8 cellular contexts compared by ENCODE assay signal in the genomic region with DNA sequence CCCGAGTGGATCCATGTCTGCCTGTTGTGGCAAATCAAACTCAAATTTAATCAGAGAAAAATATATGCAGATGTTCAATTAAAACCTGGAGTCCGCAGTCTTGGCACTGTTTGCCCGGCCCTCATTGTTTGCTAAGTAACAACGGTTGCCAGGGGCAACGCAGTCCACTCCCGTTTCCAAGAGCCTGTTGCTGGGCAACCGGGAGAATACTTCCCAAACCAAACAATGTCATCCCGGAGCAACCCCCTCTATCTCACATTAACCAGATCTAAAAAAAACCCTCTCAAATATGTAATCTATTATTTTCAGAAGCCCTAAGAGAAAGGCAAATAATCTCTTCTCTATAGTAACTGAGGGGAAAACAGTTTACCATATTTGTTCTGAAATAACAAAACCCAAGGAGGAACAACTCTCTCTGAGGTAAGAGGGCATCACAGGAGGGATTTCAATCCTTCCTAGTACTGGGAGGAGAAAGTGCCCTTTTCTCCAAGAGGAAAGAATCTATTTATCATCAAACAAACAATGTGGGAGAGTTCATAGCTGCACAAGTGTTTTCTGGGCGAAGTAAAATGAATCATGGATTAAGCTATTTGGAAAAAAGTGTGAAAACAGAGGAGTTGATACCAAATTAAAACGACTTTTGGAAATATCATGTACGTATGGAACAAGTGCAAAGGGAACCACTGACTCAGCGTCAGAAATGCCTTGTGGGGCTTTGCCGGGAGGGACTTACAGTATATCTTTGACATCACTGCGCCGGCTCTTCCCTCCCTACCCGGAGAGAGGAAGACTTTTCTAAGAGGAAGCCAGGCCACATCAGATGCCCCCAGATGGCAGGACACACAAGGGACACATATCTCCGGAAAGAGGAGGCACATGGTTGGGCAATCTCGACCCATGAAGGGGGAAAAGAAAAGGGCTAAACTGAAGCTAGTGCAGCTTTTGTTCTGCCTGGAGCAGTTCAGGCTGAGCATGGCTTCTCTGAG. TPM values are rescaled to one million over a fixed set of nuclear protein-coding genes. Genes with fewer than 3 reads are reported as not detected.
DNase-seq lines count a peak whose midpoint lies in the region; ATAC-seq, FAIRE-seq and TF ChIP-seq lines count a peak whose summit lies in the region.

No MANE protein-coding gene starts in this region.

- H3K27me3 ChIP-seq in lung (ENCODE audit: control insufficient read depth, insufficient read depth) (no peaks in the 10 kb centered on the region), tibial artery (no peaks in the 10 kb centered on the region)

- TF ChIP-seq CTCF in lung (IDR thresholded peaks at IDR 0.05; ENCODE audit: control extremely low read depth, extremely low read depth) (no peak), tibial artery (IDR thresholded peaks at IDR 0.05) (no peak)

- DNase-seq in DMS79 treated with DMSO at 0.1 percent for 48 hours (lab: John Stamatoyannopoulos, UW) (peak; percentile 89), NCI-H1092 treated with DMSO at 0.1 percent for 48 hours (lab: John Stamatoyannopoulos, UW) (peak; percentile 99), SKM-1 (lab: John Stamatoyannopoulos, UW; ENCODE audit: unreplicated experiment) (peak; percentile 65), lung (ENCODE audit: low spot score) (peak; percentile 88), tibial artery (peak; percentile 95 to 96), DMS114 treated with DMSO at 0.1 percent for 48 hours (lab: John Stamatoyannopoulos, UW; ENCODE audit: unreplicated experiment) (no peak)

- H3K9me3 ChIP-seq in lung (ENCODE audit: control insufficient read depth in 2 of 2, insufficient read depth in 1 of 2, low read length in 1 of 2) (no peaks in the 10 kb centered on the region), tibial artery (no peaks in the 10 kb centered on the region)

- peak; percentile 75 for FAIRE-seq in endometrium (lab: Jason Lieb, UNC)

- H3K4me3 ChIP-seq in lung, result no peak overlapping the region
- no peak overlapping the region for H3K4me3 ChIP-seq in tibial artery

- H3K4me1 ChIP-seq in lung (ENCODE audit: control insufficient read depth in 2 of 2, insufficient read depth in 2 of 2, low read length in 2 of 2) (peaks cover 21 to 35% of the 10 kb centered on the region in 2 donors), tibial artery (peaks cover 6 to 94% (median 50%) of the 10 kb centered on the region in 4 donors)

- H3K27ac ChIP-seq in lung (ENCODE audit: low read depth in 1 of 2, low read length in 1 of 2), result peak overlapping the region; percentile 87 to 95
- peak overlapping the region; percentile 83 to 90 for H3K27ac ChIP-seq in tibial artery

- no peaks in the 10 kb centered on the region for H3K36me3 ChIP-seq in lung (ENCODE audit: control insufficient read depth in 2 of 2, insufficient read depth in 2 of 2, low read length in 2 of 2)
- H3K36me3 ChIP-seq in tibial artery, result no peaks in the 10 kb centered on the region

- 14 to 20% methylated on average over 18 of the region's 18 CpGs for WGBS in lung, 2 donors

- peak; percentile 29 for ATAC-seq in lung (ENCODE audit: insufficient read depth, low FRiP score)
- no peak for ATAC-seq in GM19328 (IDR thresholded peaks at IDR 0.05; ENCODE audit: unreplicated experiment)

- intact Hi-C loops in tibial artery (cut with DNase I; ENCODE audit: low total_unique reads), result no loop called here

RNA-seq across cellular contexts. Expression of a gene that starts 43.3 kb away (rescaled TPM):
- total RNA-seq in lung, result 10 to 100 TPM; 22.6 to 54.2 TPM
- polyA plus RNA-seq in lung, result 10 to 100 TPM; 13.1 to 17.3 TPM
